Comparison of ENCODE assay signal across 17 cellular contexts in the genomic region with DNA sequence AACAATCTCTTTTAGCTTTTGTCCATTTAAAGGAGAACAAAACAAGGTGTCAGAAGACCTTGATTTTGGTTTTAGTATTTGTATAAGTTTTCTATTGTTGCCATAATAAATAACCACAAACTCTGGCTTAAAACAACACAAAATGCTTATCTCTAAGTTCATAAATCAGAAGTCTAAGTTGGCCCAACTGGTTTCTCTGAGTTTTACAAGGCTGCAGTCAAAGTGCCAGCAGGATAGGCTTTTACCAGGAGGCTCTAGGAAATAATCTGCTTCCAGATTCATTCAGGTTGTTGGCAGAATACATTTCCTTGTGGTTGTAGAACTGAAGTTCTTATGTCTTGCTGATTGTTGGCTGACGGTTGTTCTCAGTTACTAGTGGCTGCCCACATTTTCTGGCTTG.
DNase-seq lines count a peak whose midpoint lies in the region; ATAC-seq and TF ChIP-seq lines count a peak whose summit lies in the region.
"Had no signal": no experiment of that assay in that cellular context is flagged by ENCODE, and none has a peak within 500 bp of the region (broad histone marks: within the 10 kb centered on the region; RNA-seq: fewer than 3 reads in every experiment).

No MANE protein-coding gene starts in this region.

- TF ChIP-seq CTCF in hepatocyte (IDR thresholded peaks at IDR 0.05; ENCODE audit: poor library complexity) (no peak), progenitor cell of endocrine pancreas (IDR thresholded peaks at IDR 0.05; ENCODE audit: unreplicated experiment) (no peak)

- H3K27me3 Mint-ChIP-seq in progenitor cell of endocrine pancreas = no peaks in the 10 kb centered on the region
- H3K27me3 Mint-ChIP-seq: CD4-positive, alpha-beta memory T cell had no signal

- H3K27me3 ChIP-seq in hepatocyte = no peaks in the 10 kb centered on the region
- H3K27me3 ChIP-seq: BLaER1, MG63 had no signal

- no peak overlapping the region for H3K4me2 ChIP-seq in hepatocyte
- H3K4me2 ChIP-seq: A549, BLaER1 had no signal

- H2AFZ ChIP-seq in hepatocyte = no peak overlapping the region

- H3K4me1 Mint-ChIP-seq in progenitor cell of endocrine pancreas (ENCODE audit: low read depth) = peaks cover 18% of the 10 kb centered on the region
- H3K4me1 Mint-ChIP-seq: CD4-positive, alpha-beta memory T cell had no signal

- no peak for ATAC-seq in GM18870 (IDR thresholded peaks at IDR 0.05; ENCODE audit: unreplicated experiment)
- ATAC-seq: A549, Right ventricle myocardium inferior had no signal

- no peaks in the 10 kb centered on the region for H4K20me1 ChIP-seq in hepatocyte (ENCODE audit: insufficient read depth, poor library complexity, severe bottlenecking)
- H4K20me1 ChIP-seq: BLaER1 had no signal

- no peak overlapping the region for H3K4me3 Mint-ChIP-seq in progenitor cell of endocrine pancreas (ENCODE audit: low read depth)
- H3K4me3 Mint-ChIP-seq: CD4-positive, alpha-beta memory T cell had no signal

- no peak overlapping the region for H3K9ac ChIP-seq in SK-N-MC (ENCODE audit: insufficient read length)
- H3K9ac ChIP-seq: BLaER1 had no signal

- H3K9me3 ChIP-seq in SK-N-MC (ENCODE audit: low read depth, low read length) = no peaks in the 10 kb centered on the region
- no peaks in the 10 kb centered on the region for H3K9me3 ChIP-seq in hepatocyte (ENCODE audit: low read depth)
- H3K9me3 ChIP-seq: A549, BLaER1, MG63 had no signal

- WGBS in hepatocyte (ENCODE audit: low lambda C conversion rate, missing lambda C conversion rate) = 44% methylated on average over 1 of the region's 1 CpG

- H3K27ac ChIP-seq in SK-N-MC = peak overlapping the region; percentile 0; the same call in 1 of the 2 replicates
- H3K27ac ChIP-seq in hepatocyte = peak overlapping the region; percentile 32
- H3K27ac ChIP-seq: A549, BLaER1 had no signal

- H3K36me3 Mint-ChIP-seq in progenitor cell of endocrine pancreas (ENCODE audit: insufficient read depth) = no peaks in the 10 kb centered on the region
- H3K36me3 Mint-ChIP-seq: CD4-positive, alpha-beta memory T cell had no signal

- H3K79me2 ChIP-seq in hepatocyte = no peaks in the 10 kb centered on the region

- H3K36me3 ChIP-seq in SK-N-MC (ENCODE audit: insufficient read depth, low read length) (no peaks in the 10 kb centered on the region), hepatocyte (replicated peaks; ENCODE audit: insufficient read depth, low read depth) (no peaks in the 10 kb centered on the region)
- H3K36me3 ChIP-seq: BLaER1, MG63 had no signal

- H3K4me1 ChIP-seq in hepatocyte (ENCODE audit: insufficient read depth) = no peaks in the 10 kb centered on the region
- H3K4me1 ChIP-seq: A549, BLaER1 had no signal

- H3K9me3 Mint-ChIP-seq in progenitor cell of endocrine pancreas (ENCODE audit: low read depth) = no peaks in the 10 kb centered on the region

- DNase-seq in HT-29 (ENCODE audit: low spot score) (peak; percentile 45), SK-N-MC (ENCODE audit: low read depth, low spot score) (no peak), hepatocyte (ENCODE audit: low spot score) (peak; percentile 9), progenitor cell of endocrine pancreas (ENCODE audit: low spot score, unreplicated experiment) (no peak), OCI-M2 (lab: John Stamatoyannopoulos, UW; ENCODE audit: unreplicated experiment) (no peak), NCI-H510A treated with DMSO at 0.1 percent for 48 hours (lab: John Stamatoyannopoulos, UW) (no peak)
- DNase-seq: CD4-positive, alpha-beta memory T cell; DMS79; MG63; NCI-H1092; NCI-H1436 treated with DMSO at 0.1 percent for 48 hours; NCI-H2029; NCI-H345 had no signal

- no peaks in the 10 kb centered on the region for H3K9me2 ChIP-seq in hepatocyte (replicated peaks; ENCODE audit: insufficient read depth)

- H3K4me3 ChIP-seq in SK-N-MC (no peak overlapping the region), hepatocyte (no peak overlapping the region)
- H3K4me3 ChIP-seq: A549, BLaER1, MG63 had no signal

- H3K27ac Mint-ChIP-seq in progenitor cell of endocrine pancreas = peak overlapping the region; percentile 0
- H3K27ac Mint-ChIP-seq: CD4-positive, alpha-beta memory T cell had no signal

Comparison
In these comparisons a context has a peak if more than half of its experiments do, and no peak if none do; other contexts are left out.
1. DNase-seq: peak in HT-29 (single experiment) and hepatocyte (single experiment); none in SK-N-MC (single experiment), progenitor cell of endocrine pancreas (single experiment), OCI-M2 (single experiment) and NCI-H510A treated with DMSO at 0.1 percent for 48 hours (single experiment).